Comparison of ENCODE assay signal across 26 cellular contexts in the genomic region with DNA sequence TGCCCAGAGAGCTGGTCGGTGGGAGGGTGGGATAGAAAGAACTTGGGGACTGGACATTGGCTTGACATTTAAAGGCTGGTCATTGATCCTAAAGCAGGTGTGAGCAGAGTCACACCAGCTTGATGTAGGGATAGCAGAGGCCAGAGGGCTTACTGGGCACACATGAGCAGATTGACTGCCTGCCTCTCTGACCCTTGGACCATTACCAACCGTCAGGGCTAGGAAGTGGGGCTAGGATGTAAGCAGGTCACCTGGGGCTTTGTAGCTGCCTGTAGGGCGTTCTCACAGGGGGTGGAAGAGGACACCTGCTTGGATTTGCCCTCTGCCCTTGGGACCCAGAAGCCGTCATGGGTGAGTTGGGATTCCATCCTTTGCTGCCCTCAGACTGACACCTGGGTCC. TPM values are rescaled to one million over a fixed set of nuclear protein-coding genes. Genes with fewer than 3 reads are reported as not detected.
DNase-seq lines count a peak whose midpoint lies in the region; ATAC-seq, FAIRE-seq and TF ChIP-seq lines count a peak whose summit lies in the region.
"Had no signal": no experiment of that assay in that cellular context is flagged by ENCODE, and none has a peak within 500 bp of the region (broad histone marks: within the 10 kb centered on the region; RNA-seq: fewer than 3 reads in every experiment).

No MANE protein-coding gene starts in this region.

- peak; percentile 52 for DNase-seq in small intestine
- DNase-seq in T-helper 2 cell treated with Interferon-gamma antibody and Interleukin-4, amounts not matched to agents 5 μg/mL and 100 μg/mL, for 36 hours (ENCODE audit: low spot score): no peak
- DNase-seq in activated CD4-positive, alpha-beta memory T cell treated with anti-CD3 and anti-CD28 coated beads for 36 hours: no peak
- DNase-seq: 8988T; ACHN; BE2C; C1 segment of cervical spinal cord; CD4-positive, alpha-beta memory T cell; CD4-positive, CD25-positive, alpha-beta regulatory T cell; CD8-positive, alpha-beta memory T cell; COR-L47; DMS 273 treated with DMSO at 0.1 percent for 48 hours; DMS153; DMS53; DMS79; DND-41; EL; GDM1 had no signal

- H3K27me3 Mint-ChIP-seq in activated T-helper 17 cell treated with anti-CD3 and anti-CD28 coated beads, Interleukin-2, amount 50 U/mL, for 72 hours: no peaks in the 10 kb centered on the region
- H3K27me3 Mint-ChIP-seq in T-helper 2 cell treated with Interferon-gamma antibody and Interleukin-4, amounts not matched to agents 5 μg/mL and 100 μg/mL, for 36 hours (ENCODE audit: low read depth): peaks cover 31% of the 10 kb centered on the region
- no peaks in the 10 kb centered on the region for H3K27me3 Mint-ChIP-seq in activated CD4-positive, alpha-beta memory T cell treated with anti-CD3 and anti-CD28 coated beads for 36 hours

- ATAC-seq in activated T-helper 17 cell treated with anti-CD3 and anti-CD28 coated beads, Interleukin-2, amount 50 U/mL, for 72 hours (replicated peaks): no peak

- H3K4me3 Mint-ChIP-seq in activated T-helper 17 cell treated with anti-CD3 and anti-CD28 coated beads, Interleukin-2, amount 50 U/mL, for 72 hours: no peak overlapping the region
- no peak overlapping the region for H3K4me3 Mint-ChIP-seq in T-helper 2 cell treated with Interferon-gamma antibody and Interleukin-4, amounts not matched to agents 5 μg/mL and 100 μg/mL, for 36 hours
- no peak overlapping the region for H3K4me3 Mint-ChIP-seq in activated CD4-positive, alpha-beta memory T cell treated with anti-CD3 and anti-CD28 coated beads for 36 hours
- H3K4me3 Mint-ChIP-seq: CD14-positive monocyte; CD4-positive, alpha-beta memory T cell; CD4-positive, CD25-positive, alpha-beta regulatory T cell; CD8-positive, alpha-beta memory T cell had no signal

- FAIRE-seq in small intestine (lab: Jason Lieb, UNC): no peak
- FAIRE-seq: A204.1, GM12878, GM18507 had no signal

- intact Hi-C loops in activated CD4-positive, alpha-beta memory T cell treated with anti-CD3 and anti-CD28 coated beads for 36 hours (cut with micrococcal nuclease): no loop called here

- H3K4me3 ChIP-seq in OCI-LY3 (ENCODE audit: low read length): no peak overlapping the region
- no peak overlapping the region for H3K4me3 ChIP-seq in small intestine (ENCODE audit: low read depth in 1 of 2, low read length in 2 of 2)
- H3K4me3 ChIP-seq: BLaER1, GM12878 had no signal

- no peak for TF ChIP-seq CTCF in OCI-LY3 (IDR thresholded peaks at IDR 0.05; ENCODE audit: low read depth, low read length)

- no peaks in the 10 kb centered on the region for H4K20me1 ChIP-seq in OCI-LY3 (ENCODE audit: insufficient read depth, low read length)
- H4K20me1 ChIP-seq: BLaER1 had no signal

- peaks cover 3% of the 10 kb centered on the region for H3K9me3 Mint-ChIP-seq in activated T-helper 17 cell treated with anti-CD3 and anti-CD28 coated beads, Interleukin-2, amount 50 U/mL, for 72 hours
- no peaks in the 10 kb centered on the region for H3K9me3 Mint-ChIP-seq in T-helper 2 cell treated with Interferon-gamma antibody and Interleukin-4, amounts not matched to agents 5 μg/mL and 100 μg/mL, for 36 hours
- peaks cover 5% of the 10 kb centered on the region for H3K9me3 Mint-ChIP-seq in activated CD4-positive, alpha-beta memory T cell treated with anti-CD3 and anti-CD28 coated beads for 36 hours

- CTCF ChIA-PET in activated CD4-positive, alpha-beta memory T cell treated with anti-CD3 and anti-CD28 coated beads for 36 hours (lab: Charles Lee): no interaction called here

- H3K36me3 Mint-ChIP-seq in activated T-helper 17 cell treated with anti-CD3 and anti-CD28 coated beads, Interleukin-2, amount 50 U/mL, for 72 hours (ENCODE audit: low read depth): no peaks in the 10 kb centered on the region
- no peaks in the 10 kb centered on the region for H3K36me3 Mint-ChIP-seq in T-helper 2 cell treated with Interferon-gamma antibody and Interleukin-4, amounts not matched to agents 5 μg/mL and 100 μg/mL, for 36 hours (ENCODE audit: low read depth)
- H3K36me3 Mint-ChIP-seq in activated CD4-positive, alpha-beta memory T cell treated with anti-CD3 and anti-CD28 coated beads for 36 hours: no peaks in the 10 kb centered on the region
- H3K36me3 Mint-ChIP-seq: CD14-positive monocyte; CD4-positive, CD25-positive, alpha-beta regulatory T cell had no signal

- no peaks in the 10 kb centered on the region for H3K27me3 ChIP-seq in OCI-LY3 (ENCODE audit: low read depth, low read length)
- H3K27me3 ChIP-seq in small intestine (ENCODE audit: control insufficient read depth in 2 of 2, insufficient read depth in 2 of 2, low read length in 2 of 2): no peaks in the 10 kb centered on the region
- H3K27me3 ChIP-seq: BE2C, BLaER1 had no signal

- POLR2A ChIA-PET in activated CD4-positive, alpha-beta memory T cell treated with anti-CD3 and anti-CD28 coated beads for 36 hours (lab: Charles Lee): no interaction called here

- H3K4me1 Mint-ChIP-seq in activated T-helper 17 cell treated with anti-CD3 and anti-CD28 coated beads, Interleukin-2, amount 50 U/mL, for 72 hours: no peaks in the 10 kb centered on the region
- no peaks in the 10 kb centered on the region for H3K4me1 Mint-ChIP-seq in T-helper 2 cell treated with Interferon-gamma antibody and Interleukin-4, amounts not matched to agents 5 μg/mL and 100 μg/mL, for 36 hours (ENCODE audit: low read depth)
- peaks cover 3% of the 10 kb centered on the region for H3K4me1 Mint-ChIP-seq in activated CD4-positive, alpha-beta memory T cell treated with anti-CD3 and anti-CD28 coated beads for 36 hours (ENCODE audit: low read depth)
- H3K4me1 Mint-ChIP-seq: CD8-positive, alpha-beta memory T cell had no signal

- 40 to 71% (median 53%) methylated on average over 4 of the region's 4 CpGs for WGBS in small intestine, 3 donors

- H3K27ac Mint-ChIP-seq in activated T-helper 17 cell treated with anti-CD3 and anti-CD28 coated beads, Interleukin-2, amount 50 U/mL, for 72 hours: peak overlapping the region; percentile 36
- no peak overlapping the region for H3K27ac Mint-ChIP-seq in T-helper 2 cell treated with Interferon-gamma antibody and Interleukin-4, amounts not matched to agents 5 μg/mL and 100 μg/mL, for 36 hours
- no peak overlapping the region for H3K27ac Mint-ChIP-seq in activated CD4-positive, alpha-beta memory T cell treated with anti-CD3 and anti-CD28 coated beads for 36 hours
- H3K27ac Mint-ChIP-seq: CD4-positive, alpha-beta memory T cell; CD4-positive, CD25-positive, alpha-beta regulatory T cell; CD8-positive, alpha-beta memory T cell had no signal

- H3K79me2 ChIP-seq in OCI-LY3 (ENCODE audit: low read length): no peaks in the 10 kb centered on the region

- H3K9me3 ChIP-seq in OCI-LY3 (ENCODE audit: insufficient read depth, low read length) (0 out of 2 replicates have a peak, but pooled peaks cover 5% of the 10 kb centered on the region), small intestine (ENCODE audit: control insufficient read depth, low read depth) (no peaks in the 10 kb centered on the region)
- H3K9me3 ChIP-seq: BE2C, BLaER1 had no signal

- H3K27ac ChIP-seq in OCI-LY3 (ENCODE audit: low read length) (no peak overlapping the region), small intestine (ENCODE audit: low read depth in 1 of 2, low read length in 1 of 2) (no peak overlapping the region)
- H3K27ac ChIP-seq: BLaER1 had no signal

- H3K4me1 ChIP-seq in OCI-LY3 (ENCODE audit: low read length): peaks cover 20% of the 10 kb centered on the region
- no peaks in the 10 kb centered on the region for H3K4me1 ChIP-seq in small intestine (ENCODE audit: control insufficient read depth in 2 of 2, insufficient read depth in 1 of 2, low read depth in 1 of 2, low read length in 1 of 2)
- H3K4me1 ChIP-seq: BE2C, BLaER1 had no signal

- H2AFZ ChIP-seq in OCI-LY3 (ENCODE audit: low read depth, low read length): no peak overlapping the region

- H3K4me2 ChIP-seq in OCI-LY3 (ENCODE audit: low read length): peak overlapping the region; percentile 68
- H3K4me2 ChIP-seq: BLaER1 had no signal

- H3K36me3 ChIP-seq in OCI-LY3 (replicated peaks; ENCODE audit: low read depth, low read length) (peaks cover 7% of the 10 kb centered on the region), small intestine (ENCODE audit: control insufficient read depth in 2 of 2, insufficient read depth in 2 of 2, low read length in 2 of 2) (no peaks in the 10 kb centered on the region)
- H3K36me3 ChIP-seq: BE2C, BLaER1 had no signal

- H3K9ac ChIP-seq in OCI-LY3 (ENCODE audit: low read length): no peak overlapping the region
- H3K9ac ChIP-seq: BLaER1 had no signal

RNA-seq across cellular contexts. Expression of a gene that starts 11.1 kb away (rescaled TPM):
- total RNA-seq in activated T-helper 17 cell treated with anti-CD3 and anti-CD28 coated beads, Interleukin-2, amount 50 U/mL, for 72 hours: under 1 TPM; 0.19 to 0.45 TPM
- polyA plus RNA-seq in small intestine: 100 to 1,000 TPM in 1 of 3 donors, 10 to 100 TPM in 2; 57.1 to 123 (median 86.7) TPM
- total RNA-seq in activated CD4-positive, alpha-beta memory T cell treated with anti-CD3 and anti-CD28 coated beads for 36 hours: under 1 TPM; 0.07 to 0.12 TPM
- polyA plus RNA-seq: AG04450 had no signal
